In genomic region chr3:36875397-36875796, GRCh38 we compare ENCODE assay signal across 15 cellular contexts.
DNase-seq lines count a peak whose midpoint lies in the region; ATAC-seq and TF ChIP-seq lines count a peak whose summit lies in the region.
"Had no signal": no experiment of that assay in that cellular context is flagged by ENCODE, and none has a peak within 500 bp of the region (broad histone marks: within the 10 kb centered on the region; RNA-seq: fewer than 3 reads in every experiment).

No MANE protein-coding gene starts in this region.

- no peaks in the 10 kb centered on the region for H3K79me1 ChIP-seq in IMR-90 (ENCODE audit: low read depth in 1 of 2, low read length in 2 of 2)
- H3K79me1 ChIP-seq in mesenchymal stem cell (replicated peaks; ENCODE audit: low read length, poor library complexity, severe bottlenecking): no peaks in the 10 kb centered on the region

- no peak for DNase-seq in CD4-positive, alpha-beta memory T cell
- DNase-seq in IMR-90: no peak
- DNase-seq in immature natural killer cell: peak in 2 of 3 donors; percentile 27 to 34
- DNase-seq in spleen: no peak
- no peak for DNase-seq in brain microvascular endothelial cell
- no peak for DNase-seq in NCI-H1417 (lab: John Stamatoyannopoulos, UW)
- DNase-seq in mesenchymal stem cell: no peak
- DNase-seq: Caco-2; H7; NCI-H146; NCI-H2081 treated with DMSO at 0.1 percent for 48 hours; NCI-H345; NCI-H69; NK-92 treated with Interleukin-12 subunit alpha and Interleukin-12 subunit beta, amount 100 ng/mL, for 24 hours; PC-9 had no signal

- intact Hi-C loops in CD4-positive, alpha-beta memory T cell (cut with micrococcal nuclease): no loop called here
- intact Hi-C loops in IMR-90 (cut with micrococcal nuclease) (no loop called here), spleen (cut with DNase I; ENCODE audit: low total_unique reads) (no loop called here)

- H3K4me3 Mint-ChIP-seq in CD4-positive, alpha-beta memory T cell: peak overlapping the region in 3 of 8 donors; percentile 70 to 85 (median 72)
- peak overlapping the region; percentile 71 to 91 (median 77) for H3K4me3 Mint-ChIP-seq in immature natural killer cell

- peaks cover 49 to 60% (median 52%) of the 10 kb centered on the region in 4 donors for H3K4me1 Mint-ChIP-seq in CD4-positive, alpha-beta memory T cell
- peaks cover 59 to 73% of the 10 kb centered on the region in 2 donors for H3K4me1 Mint-ChIP-seq in immature natural killer cell

- no peak overlapping the region for H3K9ac ChIP-seq in IMR-90 (ENCODE audit: low read depth, low read length)
- H3K9ac ChIP-seq in mesenchymal stem cell (ENCODE audit: low read length): no peak overlapping the region

- H3K9me1 ChIP-seq in IMR-90 (ENCODE audit: insufficient read depth, low read length): no peaks in the 10 kb centered on the region

- H3K9me3 ChIP-seq in CD4-positive, alpha-beta memory T cell (ENCODE audit: control insufficient read depth in 1 of 2, low read length in 2 of 2): no peaks in the 10 kb centered on the region
- H3K9me3 ChIP-seq in IMR-90 (ENCODE audit: control insufficient read depth, insufficient read depth, low read length) (no peaks in the 10 kb centered on the region), spleen (no peaks in the 10 kb centered on the region), mesenchymal stem cell (ENCODE audit: control insufficient read depth, low read length) (no peaks in the 10 kb centered on the region)
- H3K9me3 ChIP-seq: Caco-2 had no signal

- in situ Hi-C loops in IMR-90 (cut with MboI; ENCODE audit: low sequenced_read_pairs) (no loop called here), brain microvascular endothelial cell (cut with HindIII; ENCODE audit: low pct_ligation_motif_present, low sequenced_read_pairs) (no loop called here)

- H3K4me2 ChIP-seq in IMR-90 (ENCODE audit: low read depth, low read length) (no peak overlapping the region), mesenchymal stem cell (ENCODE audit: low read length, poor library complexity, severe bottlenecking) (no peak overlapping the region)
- H3K4me2 ChIP-seq: PC-9 had no signal

- H3K27ac ChIP-seq in CD4-positive, alpha-beta memory T cell (ENCODE audit: low read depth, low read length): peak overlapping the region; percentile 71
- H3K27ac ChIP-seq in IMR-90 (ENCODE audit: insufficient read depth, low read length): no peak overlapping the region
- H3K27ac ChIP-seq in spleen: peak overlapping the region in 5 of 8 donors; percentile 75 to 90 (median 80)
- no peak overlapping the region for H3K27ac ChIP-seq in brain microvascular endothelial cell
- H3K27ac ChIP-seq in mesenchymal stem cell (ENCODE audit: low read length, poor library complexity, severe bottlenecking): no peak overlapping the region
- H3K27ac ChIP-seq: PC-9 had no signal

- H3K27ac Mint-ChIP-seq in CD4-positive, alpha-beta memory T cell: peak overlapping the region; percentile 73 to 97 (median 95)
- peak overlapping the region; percentile 96 to 98 (median 96) for H3K27ac Mint-ChIP-seq in immature natural killer cell

- TF ChIP-seq CTCF in IMR-90 (conservative IDR thresholded peaks at IDR 0.05; ENCODE audit: low read depth, low read length): no peak
- no peak for TF ChIP-seq CTCF in spleen (IDR thresholded peaks at IDR 0.05 in 8 of 11, conservative IDR thresholded peaks at IDR 0.05 in 3 of 11)
- TF ChIP-seq CTCF in brain microvascular endothelial cell (IDR thresholded peaks at IDR 0.05; ENCODE audit: low read depth, low read length, missing control alignments): no peak

- no peak overlapping the region for H3K23ac ChIP-seq in IMR-90 (ENCODE audit: low read depth, low read length)
- H3K23ac ChIP-seq in mesenchymal stem cell (ENCODE audit: low read length in 2 of 2): no peak overlapping the region

- H2AFZ ChIP-seq in IMR-90 (replicated peaks; ENCODE audit: low read length, poor library complexity) (peak overlapping the region; percentile 59), mesenchymal stem cell (ENCODE audit: low read depth, low read length) (no peak overlapping the region)
- H2AFZ ChIP-seq: PC-9 had no signal

- no peak overlapping the region for H3K4me3 ChIP-seq in CD4-positive, alpha-beta memory T cell (ENCODE audit: low read length in 2 of 2)
- H3K4me3 ChIP-seq in IMR-90 (ENCODE audit: insufficient read depth, low read depth, low read length): no peak overlapping the region
- H3K4me3 ChIP-seq in spleen: no peak overlapping the region
- H3K4me3 ChIP-seq in brain microvascular endothelial cell (ENCODE audit: low read depth, low read length): no peak overlapping the region
- H3K4me3 ChIP-seq in mesenchymal stem cell (ENCODE audit: insufficient read depth in 1 of 2, low read depth in 1 of 2, low read length in 2 of 2): no peak overlapping the region
- H3K4me3 ChIP-seq: PC-9 had no signal

- H4K5ac ChIP-seq in IMR-90 (ENCODE audit: low read depth, low read length): no peak overlapping the region

- no peak overlapping the region for H4K8ac ChIP-seq in IMR-90 (ENCODE audit: low read depth in 2 of 2, low read length in 2 of 2)
- no peak overlapping the region for H4K8ac ChIP-seq in mesenchymal stem cell (ENCODE audit: low read length)

- H3K36me3 Mint-ChIP-seq in CD4-positive, alpha-beta memory T cell: peaks cover 16 to 33% of the 10 kb centered on the region in 2 donors
- H3K36me3 Mint-ChIP-seq in immature natural killer cell: peaks cover 4 to 20% (median 7%) of the 10 kb centered on the region in 3 donors

- H2AK5ac ChIP-seq in IMR-90 (ENCODE audit: low read depth, low read length) (no peak overlapping the region), mesenchymal stem cell (ENCODE audit: low read length, severe bottlenecking) (no peak overlapping the region)

- no peak overlapping the region for H2BK12ac ChIP-seq in mesenchymal stem cell (ENCODE audit: low read length in 2 of 2)

- no peaks in the 10 kb centered on the region for H3K27me3 ChIP-seq in CD4-positive, alpha-beta memory T cell (ENCODE audit: insufficient read depth, low read length)
- H3K27me3 ChIP-seq in IMR-90 (ENCODE audit: control insufficient read depth, insufficient read depth, low read length): no peaks in the 10 kb centered on the region
- H3K27me3 ChIP-seq in spleen (replicated peaks in 1 of 7): no peaks in the 10 kb centered on the region
- H3K27me3 ChIP-seq in brain microvascular endothelial cell (replicated peaks): no peaks in the 10 kb centered on the region
- H3K27me3 ChIP-seq in mesenchymal stem cell (ENCODE audit: control insufficient read depth in 1 of 2, insufficient read depth in 1 of 2, low read length in 2 of 2): no peaks in the 10 kb centered on the region

- no peak overlapping the region for H2BK120ac ChIP-seq in IMR-90 (ENCODE audit: low read depth, low read length)
- H2BK120ac ChIP-seq in mesenchymal stem cell (ENCODE audit: low read depth, low read length): no peak overlapping the region

- H3K18ac ChIP-seq in IMR-90 (ENCODE audit: low read depth, low read length) (no peak overlapping the region), mesenchymal stem cell (ENCODE audit: low read depth in 1 of 2, low read length in 2 of 2) (no peak overlapping the region)

- CTCF ChIA-PET in CD4-positive, alpha-beta memory T cell (lab: Charles Lee; ENCODE audit: partially characterized antibody): interaction anchor here (1.0 to 2.7 kb wide), 6 partner anchors 8 to 83 kb away, joined by 3 to 31 read pairs (median 4); no protein-coding TSS in a partner anchor
- CTCF ChIA-PET in IMR-90 (lab: Yijun Ruan, JAX): no interaction called here

- H2AK9ac ChIP-seq in IMR-90 (replicated peaks; ENCODE audit: low read depth, low read length, poor library complexity): no peak overlapping the region

- H3K4ac ChIP-seq in IMR-90 (ENCODE audit: low read depth, low read length) (no peak overlapping the region), mesenchymal stem cell (ENCODE audit: low read depth in 1 of 2, low read length in 2 of 2) (no peak overlapping the region)

- H2BK15ac ChIP-seq in IMR-90 (ENCODE audit: low read depth, low read length) (no peak overlapping the region), mesenchymal stem cell (ENCODE audit: low read depth, poor library complexity, severe bottlenecking) (no peak overlapping the region)

- H3K14ac ChIP-seq in IMR-90 (replicated peaks; ENCODE audit: low read depth, low read length) (no peak overlapping the region; the same call in 1 of the 2 replicates), mesenchymal stem cell (ENCODE audit: low read length in 2 of 2) (no peak overlapping the region)

- peaks cover 48% of the 10 kb centered on the region for H3K4me1 ChIP-seq in CD4-positive, alpha-beta memory T cell (ENCODE audit: insufficient read depth, low read length)
- H3K4me1 ChIP-seq in IMR-90 (ENCODE audit: control insufficient read depth, insufficient read depth, low read length) (no peaks in the 10 kb centered on the region), spleen (peaks cover 8 to 44% (median 21%) of the 10 kb centered on the region in 6 donors), mesenchymal stem cell (ENCODE audit: control insufficient read depth, insufficient read depth, low read depth, low read length) (no peaks in the 10 kb centered on the region)
- H3K4me1 ChIP-seq: Caco-2 had no signal

- no peaks in the 10 kb centered on the region for H3K27me3 Mint-ChIP-seq in CD4-positive, alpha-beta memory T cell
- peaks cover 1 to 8% (median 8%) of the 10 kb centered on the region in 3 donors for H3K27me3 Mint-ChIP-seq in immature natural killer cell (ENCODE audit: low read depth in 3 of 3)

- dilution Hi-C loops in IMR-90 (cut with HindIII; ENCODE audit: low sequenced_read_pairs, unreplicated experiment): no loop called here

- POLR2A ChIA-PET in CD4-positive, alpha-beta memory T cell (lab: Charles Lee; ENCODE audit: partially characterized antibody): interaction anchor here (1.4 to 3.7 kb wide), 7 partner anchors 12 to 118 kb away, joined by 3 to 36 read pairs (median 12); partner anchors contain the start of genes EPM2AIP1, MLH1 and TRANK1
- POLR2A ChIA-PET in IMR-90 (lab: Charles Lee; ENCODE audit: unreplicated experiment): no interaction called here

- no peak overlapping the region for H2BK5ac ChIP-seq in IMR-90 (ENCODE audit: low read depth, low read length, poor library complexity, severe bottlenecking)
- H2BK5ac ChIP-seq in mesenchymal stem cell (ENCODE audit: low read depth, low read length, poor library complexity, severe bottlenecking): no peak overlapping the region

- H3K36me3 ChIP-seq in CD4-positive, alpha-beta memory T cell (ENCODE audit: insufficient read depth, low read length): peaks cover 10% of the 10 kb centered on the region
- H3K36me3 ChIP-seq in IMR-90 (ENCODE audit: control insufficient read depth, insufficient read depth, low read length) (no peaks in the 10 kb centered on the region), spleen (peaks cover 0 to 42% (median 11%) of the 10 kb centered on the region in 6 donors), brain microvascular endothelial cell (replicated peaks) (no peaks in the 10 kb centered on the region), mesenchymal stem cell (ENCODE audit: control insufficient read depth in 1 of 2, insufficient read depth in 2 of 2, low read depth in 1 of 2, low read length in 2 of 2) (peaks cover 0 to 30% of the 10 kb centered on the region in 2 experiments)

- no peaks in the 10 kb centered on the region for H4K20me1 ChIP-seq in IMR-90 (ENCODE audit: insufficient read depth, low read length)

- TF ChIP-seq RAD21 in IMR-90 (IDR thresholded peaks at IDR 0.05; ENCODE audit: low read length): no peak

- BruUV-seq in IMR-90 (replicated peaks; lab: Mats Ljungman, UMichigan): no TSS peak

- ATAC-seq in IMR-90 (ENCODE audit: low read depth): no peak

- no peak overlapping the region for H3K56ac ChIP-seq in IMR-90 (ENCODE audit: extremely low read depth, insufficient read depth, low read length)

- no peak overlapping the region for H4K91ac ChIP-seq in IMR-90 (ENCODE audit: insufficient read depth, low read depth, low read length)
- H4K91ac ChIP-seq in mesenchymal stem cell (ENCODE audit: low read length): no peak overlapping the region

- no peak overlapping the region for H2BK20ac ChIP-seq in IMR-90 (ENCODE audit: low read depth, low read length)

- no CpG with 5 or more reads among the region's 3 CpGs for WGBS in IMR-90 (ENCODE audit: extremely low coverage in 2 of 2, insufficient read length in 1 of 2), 2 experiments
- 87 to 97% (median 91%) methylated on average over 3 of the region's 3 CpGs for WGBS in spleen, 5 donors
- WGBS in mesenchymal stem cell: 100% methylated on average over 1 of the region's 3 CpGs

- no peak for TF ChIP-seq POLR2A in IMR-90 (IDR thresholded peaks at IDR 0.05; ENCODE audit: low read depth, low read length)
- TF ChIP-seq POLR2A in spleen (IDR thresholded peaks at IDR 0.05): no peak

- no peaks in the 10 kb centered on the region for H3K9me3 Mint-ChIP-seq in CD4-positive, alpha-beta memory T cell
- H3K9me3 Mint-ChIP-seq in immature natural killer cell: no peaks in the 10 kb centered on the region

Comparison
In these comparisons a context has a peak if more than half of its experiments do, and no peak if none do; other contexts are left out.
1. DNase-seq: peak in immature natural killer cell (2 of 3); none in CD4-positive, alpha-beta memory T cell (0 of 5), IMR-90 (single experiment), spleen (single experiment), brain microvascular endothelial cell (single experiment), NCI-H1417 (0 of 3) and mesenchymal stem cell (single experiment).
2. H3K27ac ChIP-seq: peak in CD4-positive, alpha-beta memory T cell (single experiment) and spleen (5 of 8); none in IMR-90 (single experiment), brain microvascular endothelial cell (single experiment) and mesenchymal stem cell (single experiment).